ENCODE assay signal across 8 cellular contexts in genomic region chrX:129957241-129958099, GRCh38. TPM values are rescaled to one million over a fixed set of nuclear protein-coding genes. Genes with fewer than 3 reads are reported as not detected.
A peak's percentile ranks its signal among the peaks of the same experiment; 100 is the strongest.
DNase-seq lines count a peak whose midpoint lies in the region; ATAC-seq, FAIRE-seq and TF ChIP-seq lines count a peak whose summit lies in the region.

No MANE protein-coding gene starts in this region.

- H3K27me3 Mint-ChIP-seq in neural progenitor cell (ENCODE audit: insufficient read depth, low read depth), result peaks cover 36% of the 10 kb centered on the region

- peak overlapping the region; percentile 85 for H3K4me2 ChIP-seq in neural progenitor cell

- no peak overlapping the region for H3K27ac Mint-ChIP-seq in neural progenitor cell

- H3K9me3 ChIP-seq in neural progenitor cell (ENCODE audit: low read depth), result no peaks in the 10 kb centered on the region

- TF ChIP-seq CTCF in foreskin fibroblast (IDR thresholded peaks at IDR 0.05; ENCODE audit: low read depth, low read length) (no peak), neural progenitor cell (IDR thresholded peaks at IDR 0.05) (no peak)

- no peaks in the 10 kb centered on the region for H3K36me3 Mint-ChIP-seq in neural progenitor cell

- H3K4me1 ChIP-seq in neural progenitor cell, result peaks cover 16% of the 10 kb centered on the region

- H3K27ac ChIP-seq in neural progenitor cell, result no peak overlapping the region

- peak; percentile 98 for FAIRE-seq in GM18507 (lab: Jason Lieb, UNC)

- no peak overlapping the region for H3K9ac ChIP-seq in neural progenitor cell

- peak; percentile 62 to 66 for DNase-seq in AML-193 (lab: John Stamatoyannopoulos, UW)
- DNase-seq in GM18507 (ENCODE audit: extremely low spot score, insufficient read length, low read depth), result peak; percentile 46
- peak; percentile 16 for DNase-seq in NCI-H2196 treated with DMSO at 0.1 percent for 48 hours (lab: John Stamatoyannopoulos, UW; ENCODE audit: unreplicated experiment)
- peak; percentile 78 for DNase-seq in activated CD8-positive, alpha-beta memory T cell treated with anti-CD3 and anti-CD28 coated beads for 24 hours
- peak in 1 of 2 donors; percentile 70 for DNase-seq in foreskin fibroblast
- peak; percentile 79 for DNase-seq in neural progenitor cell (ENCODE audit: low spot score)
- DNase-seq in putamen (ENCODE audit: low spot score), result no peak

- no peaks in the 10 kb centered on the region for H3K79me2 ChIP-seq in neural progenitor cell (ENCODE audit: low read depth)

- no peaks in the 10 kb centered on the region for H3K36me3 ChIP-seq in neural progenitor cell

- peak; percentile 78 for ATAC-seq in HG02884 (IDR thresholded peaks at IDR 0.05; ENCODE audit: unreplicated experiment)

- peaks cover 71% of the 10 kb centered on the region for H3F3A ChIP-seq in neural progenitor cell (ENCODE audit: low read depth)

- peak overlapping the region; percentile 35 for H2AFZ ChIP-seq in neural progenitor cell (replicated peaks)

- H3K9me3 Mint-ChIP-seq in neural progenitor cell, result no peaks in the 10 kb centered on the region

- H4K20me1 ChIP-seq in neural progenitor cell (ENCODE audit: low read depth), result no peaks in the 10 kb centered on the region

- H3K4me3 Mint-ChIP-seq in neural progenitor cell, result peak overlapping the region; percentile 77

- H3K27me3 ChIP-seq in neural progenitor cell, result peaks cover 62% of the 10 kb centered on the region

- H3K4me3 ChIP-seq in foreskin fibroblast (ENCODE audit: low read depth in 1 of 2, low read length in 2 of 2), result peak overlapping the region; percentile 22 to 37
- H3K4me3 ChIP-seq in neural progenitor cell, result peak overlapping the region; percentile 44

- H3K4me1 Mint-ChIP-seq in neural progenitor cell, result peaks cover 75% of the 10 kb centered on the region

RNA-seq across cellular contexts. Expression of gene BCORL1, which starts 25.0 kb away (rescaled TPM):
- 5.1 and 6.5 TPM in 2 replicates for total RNA-seq in neural progenitor cell (ENCODE audit: low replicate concordance)

RNA-seq across cellular contexts. Expression of gene UTP14A, which starts 51.5 kb away (rescaled TPM):
- total RNA-seq in neural progenitor cell (ENCODE audit: low replicate concordance), result 8.3 and 10.9 TPM in 2 replicates
